In the genomic region with DNA sequence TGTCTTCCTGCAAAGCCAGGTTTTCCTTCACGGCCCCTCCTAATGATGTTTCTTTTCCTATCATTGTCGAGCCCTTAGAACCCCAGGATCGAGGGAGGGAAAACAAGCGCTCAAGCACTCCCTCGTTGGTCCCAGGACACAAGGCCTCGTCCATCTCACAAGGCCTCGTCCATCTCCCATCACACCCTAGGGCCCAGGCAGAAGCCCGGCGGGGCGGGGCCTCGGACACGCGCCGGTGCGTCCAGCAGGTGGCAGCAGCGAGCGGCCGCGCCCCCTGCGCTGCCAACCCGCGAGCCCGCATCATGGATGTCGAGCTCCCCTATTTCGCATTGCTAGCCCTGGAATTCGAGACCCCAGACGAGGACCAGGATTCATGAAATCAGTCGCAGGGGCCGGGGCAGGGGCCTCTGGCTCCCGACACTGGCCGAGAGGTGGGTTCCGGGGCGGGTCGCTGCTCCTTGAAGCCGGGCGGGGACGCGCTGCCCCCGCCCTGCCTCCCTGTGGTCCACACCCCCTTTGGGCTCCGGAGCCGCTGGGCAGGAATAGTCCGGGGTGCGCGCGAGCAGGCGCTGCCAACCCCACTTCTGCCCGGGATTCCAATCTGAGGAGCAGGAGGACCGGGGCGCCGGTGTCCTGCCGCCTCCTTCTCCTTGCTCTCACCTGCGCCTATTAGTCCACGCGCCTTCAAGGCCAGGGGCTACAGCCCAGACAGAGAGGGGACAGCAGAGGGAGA, we compare ENCODE assay signal across 8 cellular contexts. TPM values are rescaled to one million over a fixed set of nuclear protein-coding genes. Genes with fewer than 3 reads are reported as not detected.
A peak's percentile ranks its signal among the peaks of the same experiment; 100 is the strongest.
DNase-seq lines count a peak whose midpoint lies in the region; TF ChIP-seq lines count a peak whose summit lies in the region.

A gene (plus strand): TSS at position 270 of the 733 bp plus-strand sequence. CDS start 603 bp downstream, outside the sequence.

- peak; percentile 89 for TF ChIP-seq CTCF in WERI-Rb-1 (IDR thresholded peaks at IDR 0.05; ENCODE audit: low read depth, low read length)
- TF ChIP-seq CTCF in breast epithelium (IDR thresholded peaks at IDR 0.05) = peak; percentile 48 to 86 (median 74)

- H3K27me3 ChIP-seq in MG63 (no peaks in the 10 kb centered on the region), WERI-Rb-1 (ENCODE audit: insufficient read depth, low read depth, severe bottlenecking) (peaks cover 61% of the 10 kb centered on the region), breast epithelium (no peaks in the 10 kb centered on the region), iPS-20b (ENCODE audit: insufficient read depth, low read length) (peaks cover 27% of the 10 kb centered on the region), skeletal muscle satellite cell (ENCODE audit: control insufficient read depth, insufficient read depth, low read length) (no peaks in the 10 kb centered on the region)

- H3K36me3 ChIP-seq in MG63 (peaks cover 3% of the 10 kb centered on the region; the same call in 1 of the 2 replicates), WERI-Rb-1 (no peaks in the 10 kb centered on the region), breast epithelium (no peaks in the 10 kb centered on the region), iPS-20b (ENCODE audit: insufficient read depth, low read depth, low read length) (no peaks in the 10 kb centered on the region), skeletal muscle satellite cell (ENCODE audit: insufficient read depth, low read length) (no peaks in the 10 kb centered on the region)

- H3K4me1 ChIP-seq in breast epithelium (no peaks in the 10 kb centered on the region), iPS-20b (ENCODE audit: insufficient read depth, low read length) (no peaks in the 10 kb centered on the region), skeletal muscle satellite cell (ENCODE audit: control insufficient read depth, insufficient read depth, low read length) (peaks cover 28% of the 10 kb centered on the region)

- H3K4me3 ChIP-seq in MG63 (peak within 1 kb of the TSS; percentile 78), WERI-Rb-1 (ENCODE audit: low read depth, low read length) (peak within 1 kb of the TSS; percentile 44), breast epithelium (peak within 1 kb of the TSS; percentile 65 to 80 (median 80)), iPS-20b (ENCODE audit: low read length) (peak within 1 kb of the TSS; percentile 73), skeletal muscle satellite cell (ENCODE audit: low read length) (peak within 1 kb of the TSS; percentile 96)

- DNase-seq in GM03348 (ENCODE audit: low spot score) = peak; percentile 94
- DNase-seq in H4 (ENCODE audit: low spot score) = peak; percentile 56
- DNase-seq in MG63 = peak; percentile 78
- DNase-seq in WERI-Rb-1 = peak; percentile 44
- DNase-seq in breast epithelium (ENCODE audit: low spot score in 2 of 2) = peak; percentile 43 to 68
- no peak for DNase-seq in DMS153 treated with DMSO at 0.1 percent for 48 hours (lab: John Stamatoyannopoulos, UW; ENCODE audit: unreplicated experiment)

- H3K9me3 ChIP-seq in MG63 (peaks cover 7% of the 10 kb centered on the region), WERI-Rb-1 (ENCODE audit: severe bottlenecking) (peaks cover 2% of the 10 kb centered on the region), breast epithelium (no peaks in the 10 kb centered on the region), iPS-20b (ENCODE audit: insufficient read depth, low read depth, low read length) (no peaks in the 10 kb centered on the region), skeletal muscle satellite cell (replicated peaks; ENCODE audit: low read length) (no peaks in the 10 kb centered on the region)

- no peak within 1 kb of the TSS for H3K9ac ChIP-seq in iPS-20b (ENCODE audit: low read depth, low read length)
- H3K9ac ChIP-seq in skeletal muscle satellite cell (ENCODE audit: low read depth, low read length) = peak within 1 kb of the TSS; percentile 91

- H3K4me2 ChIP-seq in skeletal muscle satellite cell (ENCODE audit: low read length) = peak within 1 kb of the TSS; percentile 90

- TF ChIP-seq POLR2A in breast epithelium (IDR thresholded peaks at IDR 0.05) = no peak

- H3K27ac ChIP-seq in WERI-Rb-1 (no peak within 1 kb of the TSS), breast epithelium (peak within 1 kb of the TSS; percentile 68 to 90), iPS-20b (ENCODE audit: low read length) (no peak within 1 kb of the TSS)

- intact Hi-C loops in breast epithelium (cut with DNase I; ENCODE audit: low total_unique reads) = no loop called here

RNA-seq across cellular contexts. Expression of the gene that starts here (rescaled TPM):
- 6.7 and 14.2 TPM in 2 replicates for total RNA-seq in H4 (2014; rRNA removed; shearing (Covaris generic))
- total RNA-seq in MG63 (2014; rRNA removed; shearing (Covaris generic); ENCODE audit: low replicate concordance) = 3.8 and 8.6 TPM in 2 replicates
- 10 to 100 TPM; 26.3 to 61.9 (median 57.4) TPM for total RNA-seq in breast epithelium
- total RNA-seq in skeletal muscle satellite cell (2012; rRNA removed) = 62.1 and 94.6 TPM in 2 replicates

Comparison
In these comparisons a context has a peak if more than half of its experiments do, and no peak if none do; other contexts are left out.
1. H3K4me3 ChIP-seq: peak in every context shown above with its lines; median percentile 96 in skeletal muscle satellite cell; 80 in breast epithelium; 78 in MG63; 73 in iPS-20b; 44 in WERI-Rb-1.
2. H3K27ac ChIP-seq: peak in breast epithelium (2 of 2); none in WERI-Rb-1 (single experiment) and iPS-20b (single experiment).